8 cellular contexts compared by ENCODE assay signal in genomic region chr5:181273433-181273744, GRCh38. TPM values are rescaled to one million over a fixed set of nuclear protein-coding genes. Genes with fewer than 3 reads are reported as not detected.
DNase-seq lines count a peak whose midpoint lies in the region; ATAC-seq, FAIRE-seq and TF ChIP-seq lines count a peak whose summit lies in the region.
"Not testable (repeated sequence)": the region's sequence is repeated elsewhere in the genome, so short reads cannot be mapped to it uniquely, and the experiment has no call there.

No MANE protein-coding gene starts in this region.

- H3K27ac ChIP-seq in heart left ventricle; small intestine (ENCODE audit: low read depth in 1 of 2, low read length in 1 of 2): not testable (repeated sequence)

- intact Hi-C loops in activated CD4-positive, alpha-beta T cell treated with anti-CD3 and anti-CD28 coated beads, Interleukin-2, amount 10 ng/mL, durations not matched to agents 24 days and 14 days (cut with micrococcal nuclease); dendritic cell treated with granulocyte-macrophage colony-stimulating factor and Interleukin-4, amounts not matched to agents 40 ng/mL and 50 ng/mL, for 4 days (cut with micrococcal nuclease); heart left ventricle (cut with DNase I): not testable (repeated sequence)

- not testable (repeated sequence) for TF ChIP-seq POLR2A in heart left ventricle (IDR thresholded peaks at IDR 0.05)

- TF ChIP-seq CTCF in heart left ventricle (IDR thresholded peaks at IDR 0.05) = peak in 9 of 12 donors; percentile 13 to 48 (median 26)
- TF ChIP-seq CTCF in mesothelial cell of epicardium (IDR thresholded peaks at IDR 0.05; ENCODE audit: unreplicated experiment) = not testable (repeated sequence)

- FAIRE-seq in small intestine (lab: Jason Lieb, UNC) = not testable (repeated sequence)

- ATAC-seq in heart left ventricle = peak in 3 of 4 donors; percentile 28 to 74 (median 64)

- H3K4me3 ChIP-seq in H7 (ENCODE audit: insufficient read depth, low read depth, low read length) (peak overlapping the region; percentile 44), heart left ventricle (peak overlapping the region in 5 of 12 donors; percentile 12 to 26 (median 22))
- not testable (repeated sequence) for H3K4me3 ChIP-seq in small intestine (ENCODE audit: low read depth in 1 of 2, low read length in 2 of 2)

- H3K27me3 ChIP-seq in H7 (ENCODE audit: control insufficient read depth, insufficient read depth, low read length); heart left ventricle; small intestine (ENCODE audit: control insufficient read depth in 2 of 2, insufficient read depth in 2 of 2, low read length in 2 of 2): not testable (repeated sequence)

- H3K9me3 ChIP-seq in heart left ventricle; small intestine (ENCODE audit: control insufficient read depth, low read depth): not testable (repeated sequence)

- not testable (repeated sequence) for H3K4me1 ChIP-seq in heart left ventricle; small intestine (ENCODE audit: control insufficient read depth in 2 of 2, insufficient read depth in 1 of 2, low read depth in 1 of 2, low read length in 1 of 2)

- H3K36me3 Mint-ChIP-seq in activated CD4-positive, alpha-beta T cell treated with anti-CD3 and anti-CD28 coated beads, Interleukin-2, amount 10 ng/mL, durations not matched to agents 24 days and 14 days (ENCODE audit: low read depth); dendritic cell treated with granulocyte-macrophage colony-stimulating factor and Interleukin-4, amounts not matched to agents 40 ng/mL and 50 ng/mL, for 4 days (ENCODE audit: low read depth); mesothelial cell of epicardium: not testable (repeated sequence)

- not testable (repeated sequence) for H3K4me3 Mint-ChIP-seq in activated CD4-positive, alpha-beta T cell treated with anti-CD3 and anti-CD28 coated beads, Interleukin-2, amount 10 ng/mL, durations not matched to agents 24 days and 14 days
- peak overlapping the region; percentile 44 for H3K4me3 Mint-ChIP-seq in dendritic cell treated with granulocyte-macrophage colony-stimulating factor and Interleukin-4, amounts not matched to agents 40 ng/mL and 50 ng/mL, for 4 days
- H3K4me3 Mint-ChIP-seq in mesothelial cell of epicardium = peak overlapping the region; percentile 66

- 28 to 56% (median 38%) methylated on average over 15 to 28 of the region's 28 CpGs for WGBS in heart left ventricle, 4 donors
- 19 to 34% (median 22%) methylated on average over 28 of the region's 28 CpGs for WGBS in small intestine, 3 donors

- H3K4me1 Mint-ChIP-seq in activated CD4-positive, alpha-beta T cell treated with anti-CD3 and anti-CD28 coated beads, Interleukin-2, amount 10 ng/mL, durations not matched to agents 24 days and 14 days; dendritic cell treated with granulocyte-macrophage colony-stimulating factor and Interleukin-4, amounts not matched to agents 40 ng/mL and 50 ng/mL, for 4 days (ENCODE audit: low read depth); mesothelial cell of epicardium: not testable (repeated sequence)

- H3K9me3 Mint-ChIP-seq in activated CD4-positive, alpha-beta T cell treated with anti-CD3 and anti-CD28 coated beads, Interleukin-2, amount 10 ng/mL, durations not matched to agents 24 days and 14 days; dendritic cell treated with granulocyte-macrophage colony-stimulating factor and Interleukin-4, amounts not matched to agents 40 ng/mL and 50 ng/mL, for 4 days; mesothelial cell of epicardium: not testable (repeated sequence)

- peak; percentile 9 for DNase-seq in CD1c-positive myeloid dendritic cell (ENCODE audit: extremely low spot score)
- DNase-seq in H7 = peak; percentile 79
- DNase-seq in activated CD4-positive, alpha-beta T cell treated with anti-CD3 and anti-CD28 coated beads, Interleukin-2, amount 10 ng/mL, durations not matched to agents 24 days and 14 days = peak; percentile 58
- DNase-seq in heart left ventricle = peak in 2 of 5 donors; percentile 55 to 68
- DNase-seq in kidney tubule cell (ENCODE audit: low spot score) = peak; percentile 30
- peak; percentile 54 to 61 for DNase-seq in mesothelial cell of epicardium (ENCODE audit: low spot score in 2 of 2, unreplicated experiment in 2 of 2)
- peak; percentile 29 for DNase-seq in small intestine

- H3K27me3 Mint-ChIP-seq in activated CD4-positive, alpha-beta T cell treated with anti-CD3 and anti-CD28 coated beads, Interleukin-2, amount 10 ng/mL, durations not matched to agents 24 days and 14 days; dendritic cell treated with granulocyte-macrophage colony-stimulating factor and Interleukin-4, amounts not matched to agents 40 ng/mL and 50 ng/mL, for 4 days; mesothelial cell of epicardium (ENCODE audit: low read depth): not testable (repeated sequence)

- H3K27ac Mint-ChIP-seq in activated CD4-positive, alpha-beta T cell treated with anti-CD3 and anti-CD28 coated beads, Interleukin-2, amount 10 ng/mL, durations not matched to agents 24 days and 14 days; dendritic cell treated with granulocyte-macrophage colony-stimulating factor and Interleukin-4, amounts not matched to agents 40 ng/mL and 50 ng/mL, for 4 days: not testable (repeated sequence)
- peak overlapping the region; percentile 86 for H3K27ac Mint-ChIP-seq in mesothelial cell of epicardium

- not testable (repeated sequence) for H3K36me3 ChIP-seq in H7 (replicated peaks; ENCODE audit: control insufficient read depth, insufficient read depth, low read length); small intestine (ENCODE audit: control insufficient read depth in 2 of 2, insufficient read depth in 2 of 2, low read length in 2 of 2)
- H3K36me3 ChIP-seq in heart left ventricle = peaks cover 0 to 13% (median 0%) of the 10 kb centered on the region in 9 donors

RNA-seq across cellular contexts. Expression of gene TRIM52, which starts 12.4 kb away (rescaled TPM):
- total RNA-seq in H7 (2014; rRNA removed; shearing (Covaris generic)) = 1.9 and 2.4 TPM in 2 replicates
- total RNA-seq in activated CD4-positive, alpha-beta T cell treated with anti-CD3 and anti-CD28 coated beads, Interleukin-2, amount 10 ng/mL, durations not matched to agents 24 days and 14 days = 15.7 and 16.8 TPM in 2 replicates
- 10 to 100 TPM in 1 of 9 donors, 1 to 10 TPM in 8; 5.6 to 12.8 (median 7.6) TPM for total RNA-seq in heart left ventricle
- polyA plus RNA-seq in heart left ventricle = 10 to 100 TPM in 1 of 2 donors, 1 to 10 TPM in 1; 5.9 to 10.3 TPM
- total RNA-seq in mesothelial cell of epicardium = 12.8 to 14.6 TPM (median 13.3 TPM) in 3 replicates
- polyA plus RNA-seq in small intestine = 1 to 10 TPM; 2.4 to 7.8 (median 6.5) TPM

RNA-seq across cellular contexts. Expression of gene RACK1, which starts 29.7 kb away (rescaled TPM):
- 5,491 and 6,126 TPM in 2 replicates for total RNA-seq in H7 (2014; rRNA removed; shearing (Covaris generic))
- 2,172 and 2,196 TPM in 2 replicates for total RNA-seq in activated CD4-positive, alpha-beta T cell treated with anti-CD3 and anti-CD28 coated beads, Interleukin-2, amount 10 ng/mL, durations not matched to agents 24 days and 14 days
- total RNA-seq in heart left ventricle (1,000 to 10,000 TPM in 2 of 9 donors, 100 to 1,000 TPM in 7; 560 to 1,237 (median 771) TPM), mesothelial cell of epicardium (2,008 to 2,083 TPM (median 2,030 TPM) in 3 replicates)
- polyA plus RNA-seq in heart left ventricle (1,000 to 10,000 TPM in 1 of 2 donors, 100 to 1,000 TPM in 1; 876 to 2,287 TPM), small intestine (1,000 to 10,000 TPM; 1,482 to 2,699 (median 2,196) TPM)

RNA-seq across cellular contexts. Expression of gene TRIM41, which starts 50.3 kb away (rescaled TPM):
- total RNA-seq in H7 (2014; rRNA removed; shearing (Covaris generic)) = 13.6 and 19.8 TPM in 2 replicates
- total RNA-seq in activated CD4-positive, alpha-beta T cell treated with anti-CD3 and anti-CD28 coated beads, Interleukin-2, amount 10 ng/mL, durations not matched to agents 24 days and 14 days = 31.6 and 35.2 TPM in 2 replicates
- 10 to 100 TPM; 12.3 to 27.3 (median 23.9) TPM for total RNA-seq in heart left ventricle
- polyA plus RNA-seq in heart left ventricle = 10 to 100 TPM; 20.2 TPM
- total RNA-seq in mesothelial cell of epicardium = 27.9 to 28.1 TPM (median 27.9 TPM) in 3 replicates
- 10 to 100 TPM; 19.2 to 25.0 (median 20.3) TPM for polyA plus RNA-seq in small intestine
